Comparison of ENCODE assay signal across 8 cellular contexts in the genomic region with DNA sequence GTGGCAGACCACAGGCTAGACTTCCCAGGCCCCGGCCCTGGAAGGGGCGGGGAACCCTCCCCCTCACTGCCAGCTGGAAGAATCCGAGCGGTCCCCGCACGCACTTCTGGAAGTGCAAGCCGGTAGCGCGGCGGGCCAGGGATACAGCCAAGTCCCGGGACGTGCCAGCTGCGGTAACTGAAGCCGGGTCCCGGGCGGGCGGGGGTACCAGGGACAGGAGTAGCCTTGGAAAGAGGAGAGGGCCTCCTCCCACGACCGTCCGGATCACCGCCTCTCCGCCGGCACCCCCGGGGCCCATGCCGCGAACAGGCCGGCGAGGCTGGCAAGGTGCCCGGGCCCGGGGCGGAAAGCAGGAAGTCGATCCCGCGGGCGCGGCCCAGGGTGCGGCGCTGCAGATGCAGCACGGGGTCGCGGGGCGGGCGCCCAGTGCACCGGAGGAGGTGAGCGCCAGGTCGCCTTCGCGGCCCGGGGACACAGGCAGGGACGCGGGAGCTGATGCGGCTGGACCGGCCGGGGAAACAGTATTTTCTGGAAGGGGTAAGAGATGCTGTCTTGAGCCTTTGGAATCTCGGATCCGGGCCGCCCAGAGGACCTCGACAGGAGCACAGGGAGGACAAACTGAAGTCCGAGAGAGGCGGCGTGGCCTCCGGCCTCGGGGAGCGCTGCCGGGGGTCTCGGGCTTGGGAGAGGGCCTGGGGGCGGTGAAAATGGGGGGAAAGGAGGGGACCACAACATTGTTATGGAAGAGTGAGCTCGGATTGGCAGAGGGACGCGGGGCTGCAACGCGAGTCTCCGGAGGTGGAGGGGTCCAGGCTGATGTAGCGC.
DNase-seq lines count a peak whose midpoint lies in the region; ATAC-seq lines count a peak whose summit lies in the region.

No MANE protein-coding gene starts in this region.

- DNase-seq in ELR (ENCODE audit: low read depth) (peak; percentile 62), NCI-H226 (peak; percentile 34), medulla oblongata (ENCODE audit: extremely low spot score) (peak; percentile 54)
- DNase-seq in activated CD8-positive, alpha-beta memory T cell treated with anti-CD3 and anti-CD28 coated beads for 1 hour (ENCODE audit: extremely low read depth in 1 of 2, low read depth in 1 of 2): peak; percentile 8 to 43
- DNase-seq in effector CD8-positive, alpha-beta T cell (lab: John Stamatoyannopoulos, UW): peak; percentile 54
- peak; percentile 36 to 67 (median 49) for DNase-seq in stimulated activated CD4-positive, alpha-beta T cell treated with anti-CD3 and anti-CD28 coated beads, TNF-alpha, amount 100 ng/mL, for 24 hours (ENCODE audit: low read depth in 3 of 3)

- peak; percentile 25 for ATAC-seq in HG02610 (IDR thresholded peaks at IDR 0.05; ENCODE audit: unreplicated experiment)
- no peak for ATAC-seq in HG03469 (IDR thresholded peaks at IDR 0.05; ENCODE audit: unreplicated experiment)
